In the genomic region with DNA sequence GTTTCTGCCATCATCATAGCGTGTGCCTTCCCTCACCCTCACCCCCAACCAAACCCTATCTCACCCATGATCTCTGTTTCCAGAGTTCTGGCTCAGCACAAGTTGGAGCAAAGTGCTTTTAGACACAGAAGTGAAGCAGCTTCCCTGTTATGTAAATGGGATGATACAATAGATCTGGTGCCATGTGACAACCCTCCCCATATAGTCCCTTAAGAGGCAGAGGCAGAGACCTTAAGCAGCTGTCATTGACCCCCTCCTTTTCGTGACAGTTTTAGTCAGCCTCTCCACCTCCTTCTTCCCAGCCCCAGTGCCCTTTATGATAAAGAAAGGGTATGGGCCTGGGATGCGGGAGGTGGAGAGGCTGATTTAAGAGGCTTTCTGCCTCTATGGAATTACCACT, we compare ENCODE assay signal across 19 cellular contexts.
"Had no signal": no experiment of that assay in that cellular context is flagged by ENCODE, and none has a peak within 500 bp of the region (broad histone marks: within the 10 kb centered on the region; RNA-seq: fewer than 3 reads in every experiment).

No MANE protein-coding gene starts in this region.

- H3K9me3 ChIP-seq: esophagus muscularis mucosa, gastrocnemius medialis, right atrium auricular region, stomach, thyroid gland had no signal

- H3K36me3 ChIP-seq: esophagus muscularis mucosa, gastrocnemius medialis, right atrium auricular region, stomach, thyroid gland had no signal

- H3K9me3 Mint-ChIP-seq: naive thymus-derived CD4-positive, alpha-beta T cell; nephron progenitor cell; type B pancreatic cell had no signal

- H3K27me3 ChIP-seq: esophagus muscularis mucosa, right atrium auricular region, stomach, thyroid gland had no signal

- H3K4me3 ChIP-seq: esophagus muscularis mucosa, gastrocnemius medialis, lung, right atrium auricular region, stomach, thyroid gland had no signal

- H3K27ac ChIP-seq: esophagus muscularis mucosa, gastrocnemius medialis, right atrium auricular region, stomach, thyroid gland had no signal

- DNase-seq: effector memory CD4-positive, alpha-beta T cell; gastrocnemius medialis; kidney; left cardiac atrium; left ventricle myocardium superior; mesendoderm; naive thymus-derived CD4-positive, alpha-beta T cell; nephron progenitor cell; small intestine; stimulated activated CD4-positive, alpha-beta T cell treated with anti-CD3 and anti-CD28 coated beads, Interleukin-12 subunit alpha, Interleukin-12 subunit beta, amount 100 ng/mL, for 4 hours; stimulated activated naive CD4-positive, alpha-beta T cell; thyroid gland had no signal

- FAIRE-seq: endometrium, kidney, small intestine, urothelium cell line had no signal

- H3K27ac Mint-ChIP-seq: nephron progenitor cell, type B pancreatic cell had no signal

- H3K36me3 Mint-ChIP-seq: naive thymus-derived CD4-positive, alpha-beta T cell; type B pancreatic cell had no signal

- H3K4me1 ChIP-seq: esophagus muscularis mucosa, gastrocnemius medialis, right atrium auricular region, thyroid gland had no signal

- ATAC-seq: gastrocnemius medialis; left cardiac atrium; left ventricle myocardium superior; naive thymus-derived CD4-positive, alpha-beta T cell had no signal

- H3K4me3 Mint-ChIP-seq: naive thymus-derived CD4-positive, alpha-beta T cell; nephron progenitor cell; type B pancreatic cell had no signal
